8 cellular contexts compared by ENCODE assay signal in the genomic region with DNA sequence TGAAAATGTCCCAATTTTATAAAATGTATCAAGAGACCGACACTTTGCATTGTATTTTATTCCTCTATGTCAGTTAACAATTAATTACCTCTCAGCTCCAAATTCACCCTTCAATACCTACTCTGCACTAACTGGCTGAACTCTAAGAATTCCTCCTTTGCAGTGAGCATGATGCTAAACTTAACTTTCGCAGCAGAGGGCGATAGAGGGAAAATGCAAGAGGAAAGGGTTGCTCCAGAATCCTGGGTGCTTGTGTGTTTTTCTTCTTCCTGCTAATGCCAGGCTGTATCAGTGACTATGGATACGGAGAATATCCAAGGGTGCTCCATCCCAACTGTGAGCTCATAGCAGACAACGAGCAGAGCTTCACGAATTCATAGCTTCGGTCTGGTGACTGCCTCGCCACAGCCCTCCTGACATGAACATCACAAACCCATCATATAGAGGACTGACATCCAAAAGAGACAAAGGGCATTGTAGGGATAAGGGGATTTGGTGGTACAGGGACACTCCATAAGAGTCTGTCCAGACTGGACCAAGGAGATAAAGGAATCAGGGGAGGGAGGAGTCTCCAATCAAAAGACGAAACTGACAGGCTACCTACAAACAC.
DNase-seq lines count a peak whose midpoint lies in the region; ATAC-seq and TF ChIP-seq lines count a peak whose summit lies in the region.

No MANE protein-coding gene starts in this region.

- H3K4me3 ChIP-seq in testis = no peak overlapping the region

- no peaks in the 10 kb centered on the region for H3K27me3 ChIP-seq in testis

- H3K9me3 ChIP-seq in testis = no peaks in the 10 kb centered on the region

- no peak overlapping the region for H3K27ac ChIP-seq in testis

- intact Hi-C loops in testis (cut with DNase I; ENCODE audit: low total_unique reads) = no loop called here

- TF ChIP-seq POLR2A in testis (IDR thresholded peaks at IDR 0.05) = no peak

- no peaks in the 10 kb centered on the region for H3K36me3 ChIP-seq in testis (ENCODE audit: low read depth, missing control alignments)

- TF ChIP-seq CTCF in testis (IDR thresholded peaks at IDR 0.05) = peak in 1 of 3 experiments; percentile 28

- 92 to 94% methylated on average over 9 of the region's 9 CpGs for WGBS in testis, 2 donors

- H3K4me1 ChIP-seq in testis = no peaks in the 10 kb centered on the region

- no peak for ATAC-seq in GM21825 (IDR thresholded peaks at IDR 0.05; ENCODE audit: unreplicated experiment)

- DNase-seq in DMS 273 (lab: John Stamatoyannopoulos, UW; ENCODE audit: unreplicated experiment) (peak; percentile 68), DMS 273 treated with DMSO at 0.1 percent for 48 hours (lab: John Stamatoyannopoulos, UW) (no peak), Kasumi-1 (lab: John Stamatoyannopoulos, UW) (peak; percentile 18 to 40), hepatic stellate cell (ENCODE audit: low spot score) (peak; percentile 21), testis (peak; percentile 21), GOT3 (lab: John Stamatoyannopoulos, UW) (no peak)
- DNase-seq in activated CD4-positive, alpha-beta T cell treated with anti-CD3 and anti-CD28 coated beads for 48 hours = peak; percentile 54

Comparison
In these comparisons a context has a peak if more than half of its experiments do, and no peak if none do; other contexts are left out.
1. DNase-seq: peak in DMS 273 (single experiment), Kasumi-1 (2 of 2), activated CD4-positive, alpha-beta T cell treated with anti-CD3 and anti-CD28 coated beads for 48 hours (single experiment), hepatic stellate cell (single experiment) and testis (single experiment); none in DMS 273 treated with DMSO at 0.1 percent for 48 hours (single experiment) and GOT3 (single experiment).